Comparison of ENCODE assay signal across 1 cellular context in the genomic region with DNA sequence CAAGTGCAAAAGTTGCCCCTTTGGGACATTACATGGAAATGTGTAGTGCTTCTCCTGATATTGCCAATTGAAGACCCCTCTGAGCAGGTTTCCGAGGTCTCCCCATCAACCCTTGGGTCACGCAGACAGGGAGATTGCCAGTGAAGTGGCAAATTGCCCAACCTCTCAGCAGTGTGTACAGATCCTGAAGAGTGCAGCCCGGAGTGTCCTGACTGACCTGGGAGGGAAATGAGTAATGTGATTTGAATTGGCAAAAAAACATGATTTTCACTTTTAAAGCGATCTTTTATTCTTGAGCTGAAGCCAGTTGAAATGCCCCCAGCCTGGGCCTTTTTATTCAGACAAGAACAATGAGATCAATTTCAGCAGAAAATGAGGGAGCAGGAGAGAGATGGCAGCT.
TF ChIP-seq lines count a peak whose summit lies in the region.

No MANE protein-coding gene starts in this region.

TF ChIP-seq in WTC11, 78 proteins besides CTCF, POLR2A, EP300 and RAD21 (continued from another document):
- TF ChIP-seq, protein P1, sequence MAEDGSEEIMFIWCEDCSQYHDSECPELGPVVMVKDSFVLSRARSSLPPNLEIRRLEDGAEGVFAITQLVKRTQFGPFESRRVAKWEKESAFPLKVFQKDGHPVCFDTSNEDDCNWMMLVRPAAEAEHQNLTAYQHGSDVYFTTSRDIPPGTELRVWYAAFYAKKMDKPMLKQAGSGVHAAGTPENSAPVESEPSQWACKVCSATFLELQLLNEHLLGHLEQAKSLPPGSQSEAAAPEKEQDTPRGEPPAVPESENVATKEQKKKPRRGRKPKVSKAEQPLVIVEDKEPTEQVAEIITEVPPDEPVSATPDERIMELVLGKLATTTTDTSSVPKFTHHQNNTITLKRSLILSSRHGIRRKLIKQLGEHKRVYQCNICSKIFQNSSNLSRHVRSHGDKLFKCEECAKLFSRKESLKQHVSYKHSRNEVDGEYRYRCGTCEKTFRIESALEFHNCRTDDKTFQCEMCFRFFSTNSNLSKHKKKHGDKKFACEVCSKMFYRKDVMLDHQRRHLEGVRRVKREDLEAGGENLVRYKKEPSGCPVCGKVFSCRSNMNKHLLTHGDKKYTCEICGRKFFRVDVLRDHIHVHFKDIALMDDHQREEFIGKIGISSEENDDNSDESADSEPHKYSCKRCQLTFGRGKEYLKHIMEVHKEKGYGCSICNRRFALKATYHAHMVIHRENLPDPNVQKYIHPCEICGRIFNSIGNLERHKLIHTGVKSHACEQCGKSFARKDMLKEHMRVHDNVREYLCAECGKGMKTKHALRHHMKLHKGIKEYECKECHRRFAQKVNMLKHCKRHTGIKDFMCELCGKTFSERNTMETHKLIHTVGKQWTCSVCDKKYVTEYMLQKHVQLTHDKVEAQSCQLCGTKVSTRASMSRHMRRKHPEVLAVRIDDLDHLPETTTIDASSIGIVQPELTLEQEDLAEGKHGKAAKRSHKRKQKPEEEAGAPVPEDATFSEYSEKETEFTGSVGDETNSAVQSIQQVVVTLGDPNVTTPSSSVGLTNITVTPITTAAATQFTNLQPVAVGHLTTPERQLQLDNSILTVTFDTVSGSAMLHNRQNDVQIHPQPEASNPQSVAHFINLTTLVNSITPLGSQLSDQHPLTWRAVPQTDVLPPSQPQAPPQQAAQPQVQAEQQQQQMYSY (CRISPR knock-in tag; IDR thresholded peaks at IDR 0.05), result no peak
- no peak for TF ChIP-seq CBFB (CRISPR knock-in tag; IDR thresholded peaks at IDR 0.05; ENCODE audit: low read depth)
